Comparison of ENCODE assay signal across 23 cellular contexts in genomic region chrX:71579990-71580380, GRCh38. TPM values are rescaled to one million over a fixed set of nuclear protein-coding genes. Genes with fewer than 3 reads are reported as not detected.
DNase-seq lines count a peak whose midpoint lies in the region; ATAC-seq and TF ChIP-seq lines count a peak whose summit lies in the region.
"Had no signal": no experiment of that assay in that cellular context is flagged by ENCODE, and none has a peak within 500 bp of the region (broad histone marks: within the 10 kb centered on the region; RNA-seq: fewer than 3 reads in every experiment).

No MANE protein-coding gene starts in this region.

- ATAC-seq in T-helper 17 cell (no peak), HG03342 (IDR thresholded peaks at IDR 0.05; ENCODE audit: unreplicated experiment) (no peak), GM19395 (IDR thresholded peaks at IDR 0.05; ENCODE audit: unreplicated experiment) (no peak)
- no peak for ATAC-seq in effector memory CD8-positive, alpha-beta T cell (replicated peaks)
- peak; percentile 27 for ATAC-seq in stimulated activated naive CD8-positive, alpha-beta T cell treated with anti-CD3 and anti-CD28 coated beads, Interleukin-15, amount 100 ng/mL, for 72 hours

- no peaks in the 10 kb centered on the region for H3K36me3 ChIP-seq in breast epithelium

- POLR2A ChIA-PET in MCF 10A (lab: Yijun Ruan, JAX) = no interaction called here

- intact Hi-C loops in MCF 10A (cut with micrococcal nuclease) = no loop called here
- intact Hi-C loops in breast epithelium (cut with DNase I; ENCODE audit: low total_unique reads) = no loop called here

- H3K9me3 Mint-ChIP-seq in MCF 10A (ENCODE audit: unreplicated experiment) = no peaks in the 10 kb centered on the region
- H3K9me3 Mint-ChIP-seq in effector memory CD8-positive, alpha-beta T cell = no peaks in the 10 kb centered on the region
- no peaks in the 10 kb centered on the region for H3K9me3 Mint-ChIP-seq in stimulated activated naive CD8-positive, alpha-beta T cell treated with anti-CD3 and anti-CD28 coated beads, Interleukin-15, amount 100 ng/mL, for 72 hours
- H3K9me3 Mint-ChIP-seq: HFFc6 had no signal

- H3K9me3 ChIP-seq in breast epithelium = no peaks in the 10 kb centered on the region
- H3K9me3 ChIP-seq in T-helper 17 cell (ENCODE audit: control insufficient read depth, low read length, poor library complexity, severe bottlenecking) = no peaks in the 10 kb centered on the region

- no peak overlapping the region for H3K4me3 ChIP-seq in breast epithelium
- H3K4me3 ChIP-seq: PC-9 had no signal

- BruUV-seq in MCF 10A (replicated peaks; lab: Mats Ljungman, UMichigan) = no TSS peak

- CTCF ChIA-PET in MCF 10A (lab: Yijun Ruan, JAX) = interaction anchor here (0.6 kb wide), 1 partner anchor 700 kb away, joined by 3 read pairs; no protein-coding TSS in a partner anchor

- H3K4me1 Mint-ChIP-seq in MCF 10A (ENCODE audit: insufficient read depth, unreplicated experiment) (no peaks in the 10 kb centered on the region), T-helper 17 cell (peaks cover 4% of the 10 kb centered on the region)
- peaks cover 0 to 3% of the 10 kb centered on the region in 2 donors for H3K4me1 Mint-ChIP-seq in effector memory CD8-positive, alpha-beta T cell (ENCODE audit: low read depth in 2 of 2)
- H3K4me1 Mint-ChIP-seq in stimulated activated naive CD8-positive, alpha-beta T cell treated with anti-CD3 and anti-CD28 coated beads, Interleukin-15, amount 100 ng/mL, for 72 hours = peaks cover 43% of the 10 kb centered on the region
- H3K4me1 Mint-ChIP-seq: CD14-positive monocyte had no signal

- no peak overlapping the region for H3K27ac ChIP-seq in breast epithelium

- TF ChIP-seq CTCF in MCF 10A (IDR thresholded peaks at IDR 0.05; ENCODE audit: unreplicated experiment) (no peak), breast epithelium (IDR thresholded peaks at IDR 0.05) (no peak)

- H3K27me3 Mint-ChIP-seq in MCF 10A (ENCODE audit: insufficient read depth, unreplicated experiment) (peaks cover 33% of the 10 kb centered on the region), T-helper 17 cell (no peaks in the 10 kb centered on the region)
- no peaks in the 10 kb centered on the region for H3K27me3 Mint-ChIP-seq in effector memory CD8-positive, alpha-beta T cell
- no peaks in the 10 kb centered on the region for H3K27me3 Mint-ChIP-seq in stimulated activated naive CD8-positive, alpha-beta T cell treated with anti-CD3 and anti-CD28 coated beads, Interleukin-15, amount 100 ng/mL, for 72 hours

- H3K4me1 ChIP-seq in breast epithelium = no peaks in the 10 kb centered on the region

- no peak overlapping the region for H3K4me3 Mint-ChIP-seq in MCF 10A (ENCODE audit: unreplicated experiment)
- H3K4me3 Mint-ChIP-seq in T-helper 17 cell = peak overlapping the region; percentile 31
- no peak overlapping the region for H3K4me3 Mint-ChIP-seq in effector memory CD8-positive, alpha-beta T cell
- peak overlapping the region in 1 of 2 donors; percentile 46 for H3K4me3 Mint-ChIP-seq in stimulated activated naive CD8-positive, alpha-beta T cell treated with anti-CD3 and anti-CD28 coated beads, Interleukin-15, amount 100 ng/mL, for 72 hours
- H3K4me3 Mint-ChIP-seq: CD14-positive monocyte, HFFc6 had no signal

- H3K27ac Mint-ChIP-seq in MCF 10A (ENCODE audit: low read depth, unreplicated experiment) (peak overlapping the region; percentile 61), T-helper 17 cell (no peak overlapping the region)
- H3K27ac Mint-ChIP-seq in effector memory CD8-positive, alpha-beta T cell = peak overlapping the region; percentile 80 to 90
- peak overlapping the region; percentile 84 to 96 for H3K27ac Mint-ChIP-seq in stimulated activated naive CD8-positive, alpha-beta T cell treated with anti-CD3 and anti-CD28 coated beads, Interleukin-15, amount 100 ng/mL, for 72 hours
- H3K27ac Mint-ChIP-seq: HFFc6 had no signal

- no peak for TF ChIP-seq POLR2A in breast epithelium (IDR thresholded peaks at IDR 0.05)

- H3K36me3 Mint-ChIP-seq in MCF 10A (ENCODE audit: insufficient read depth, unreplicated experiment) (peaks cover 43% of the 10 kb centered on the region), T-helper 17 cell (ENCODE audit: low read depth) (no peaks in the 10 kb centered on the region)
- H3K36me3 Mint-ChIP-seq in effector memory CD8-positive, alpha-beta T cell (ENCODE audit: insufficient read depth) = peaks cover 30% of the 10 kb centered on the region

- no peaks in the 10 kb centered on the region for H3K27me3 ChIP-seq in breast epithelium

- DNase-seq in MCF 10A (ENCODE audit: unreplicated experiment) = no peak
- DNase-seq in breast epithelium (ENCODE audit: low spot score in 2 of 2) = no peak
- no peak for DNase-seq in T-helper 17 cell
- no peak for DNase-seq in effector memory CD8-positive, alpha-beta T cell
- DNase-seq in stimulated activated naive CD8-positive, alpha-beta T cell treated with anti-CD3 and anti-CD28 coated beads, Interleukin-15, amount 100 ng/mL, for 72 hours = no peak
- DNase-seq: ACHN, AML-193, COR-L47, DMS153, EL, HFFc6, KG1, NCI-H1048, NCI-H146, NCI-H2081 treated with DMSO at 0.1 percent for 48 hours, NCI-H510A, NCI-H82, PC-9 had no signal

RNA-seq across cellular contexts. Expression of gene GCNA, which starts 1.7 kb away (rescaled TPM):
- 3.4 and 3.8 TPM in 2 replicates for total RNA-seq in MCF 10A (2022)
- 1 to 10 TPM; 2.3 to 3.0 (median 2.6) TPM for total RNA-seq in breast epithelium
- 1 to 10 TPM; 1.2 to 1.3 TPM for total RNA-seq in T-helper 17 cell

RNA-seq across cellular contexts. Expression of gene CXCR3, which starts 38.3 kb away (rescaled TPM):
- total RNA-seq in MCF 10A (2022) (not detected in 2 replicates), breast epithelium (not detected), T-helper 17 cell (1 to 10 TPM; 3.1 to 5.8 TPM)
- total RNA-seq: H4, HFFc6, M059J, PC-9 had no signal

RNA-seq across cellular contexts. Expression of gene OGT, which starts 47.1 kb away (rescaled TPM):
- total RNA-seq in MCF 10A (2022) (282 and 300 TPM in 2 replicates), breast epithelium (100 to 1,000 TPM; 169 to 345 (median 214) TPM), T-helper 17 cell (100 to 1,000 TPM; 423 to 453 TPM)
